In genomic region chr1:161388639-161389038, GRCh38 we compare ENCODE assay signal across 1 cellular context.
TF ChIP-seq lines count a peak whose summit lies in the region.

No MANE protein-coding gene starts in this region.

TF ChIP-seq in IMR-90, 13 proteins besides CTCF, POLR2A, EP300 and RAD21 (continued from another document):
- TF ChIP-seq USF2 (IDR thresholded peaks at IDR 0.05; ENCODE audit: low read depth, low read length): no peak
- TF ChIP-seq SMC3 (IDR thresholded peaks at IDR 0.05; ENCODE audit: low read depth, low read length): no peak
- TF ChIP-seq CEBPB (IDR thresholded peaks at IDR 0.05; ENCODE audit: low read depth, low read length): no peak
- TF ChIP-seq BHLHE40 (IDR thresholded peaks at IDR 0.05; ENCODE audit: low read depth, low read length): no peak
- TF ChIP-seq RFX5 (IDR thresholded peaks at IDR 0.05; ENCODE audit: low read depth, low read length): no peak
- no peak for TF ChIP-seq RCOR1 (IDR thresholded peaks at IDR 0.05; ENCODE audit: insufficient replicate concordance, low read length)
- TF ChIP-seq NFE2L2 (IDR thresholded peaks at IDR 0.05; ENCODE audit: low read depth, low read length): no peak
- no peak for TF ChIP-seq ELK1 (IDR thresholded peaks at IDR 0.05; ENCODE audit: borderline replicate concordance, low read depth, low read length)
- no peak for TF ChIP-seq MAZ (IDR thresholded peaks at IDR 0.05; ENCODE audit: borderline replicate concordance, low read depth, low read length)
- no peak for TF ChIP-seq MXI1 (IDR thresholded peaks at IDR 0.05; ENCODE audit: borderline replicate concordance, low read depth, low read length)
